In genomic region chr14:54001189-54001878, GRCh38 we compare ENCODE assay signal across 18 cellular contexts. TPM values are rescaled to one million over a fixed set of nuclear protein-coding genes. Genes with fewer than 3 reads are reported as not detected.
DNase-seq lines count a peak whose midpoint lies in the region; ATAC-seq and TF ChIP-seq lines count a peak whose summit lies in the region.
"Had no signal": no experiment of that assay in that cellular context is flagged by ENCODE, and none has a peak within 500 bp of the region (broad histone marks: within the 10 kb centered on the region; RNA-seq: fewer than 3 reads in every experiment).

No MANE protein-coding gene starts in this region.

- peaks cover 3% of the 10 kb centered on the region; the same call in 1 of the 3 replicates for H3K36me3 Mint-ChIP-seq in GM23338 (ENCODE audit: low read depth)
- peaks cover 6% of the 10 kb centered on the region for H3K36me3 Mint-ChIP-seq in glutamatergic neuron (ENCODE audit: unreplicated experiment)
- H3K36me3 Mint-ChIP-seq: stimulated activated effector memory CD8-positive, alpha-beta T cell treated with anti-CD3 and anti-CD28 coated beads, Interleukin-12 subunit alpha, Interleukin-12 subunit beta, amount 100 ng/mL, for 72 hours had no signal

- H3K4me1 ChIP-seq in BE2C (no peaks in the 10 kb centered on the region), GM23338 (ENCODE audit: insufficient read depth) (peaks cover 6% of the 10 kb centered on the region; the same call in 1 of the 2 replicates)
- H3K4me1 ChIP-seq: heart right ventricle had no signal

- H3K4me1 Mint-ChIP-seq in GM23338 (peaks cover 11% of the 10 kb centered on the region), glutamatergic neuron (ENCODE audit: low read depth, unreplicated experiment) (peaks cover 23% of the 10 kb centered on the region)
- H3K4me1 Mint-ChIP-seq: stimulated activated effector memory CD8-positive, alpha-beta T cell treated with anti-CD3 and anti-CD28 coated beads, Interleukin-12 subunit alpha, Interleukin-12 subunit beta, amount 100 ng/mL, for 72 hours had no signal

- H3K27me3 ChIP-seq in BE2C (no peaks in the 10 kb centered on the region), GM23338 (ENCODE audit: insufficient read depth) (no peaks in the 10 kb centered on the region)
- H3K27me3 ChIP-seq: heart right ventricle had no signal

- ATAC-seq in GM23338 (peak; percentile 81), GM19324 (IDR thresholded peaks at IDR 0.05; ENCODE audit: low FRiP score, unreplicated experiment) (no peak), Right ventricle myocardium superior (ENCODE audit: poor library complexity) (no peak)
- ATAC-seq: left colon; stimulated activated effector memory CD8-positive, alpha-beta T cell treated with anti-CD3 and anti-CD28 coated beads, Interleukin-12 subunit alpha, Interleukin-12 subunit beta, amount 100 ng/mL, for 72 hours had no signal

- no peak overlapping the region for H3K27ac Mint-ChIP-seq in GM23338
- H3K27ac Mint-ChIP-seq in glutamatergic neuron (ENCODE audit: unreplicated experiment) = no peak overlapping the region
- H3K27ac Mint-ChIP-seq: stimulated activated effector memory CD8-positive, alpha-beta T cell treated with anti-CD3 and anti-CD28 coated beads, Interleukin-12 subunit alpha, Interleukin-12 subunit beta, amount 100 ng/mL, for 72 hours had no signal

- intact Hi-C loops in Right ventricle myocardium superior (cut with DNase I) = no loop called here

- H3K27me3 Mint-ChIP-seq in GM23338 (ENCODE audit: insufficient read depth, low read depth, poor library complexity) = no peaks in the 10 kb centered on the region
- peaks cover 3% of the 10 kb centered on the region for H3K27me3 Mint-ChIP-seq in glutamatergic neuron (ENCODE audit: unreplicated experiment)

- H3K4me3 ChIP-seq in BE2C (ENCODE audit: low read depth, low read length) (no peak overlapping the region), GM23338 (no peak overlapping the region)
- H3K4me3 ChIP-seq: heart right ventricle had no signal

- TF ChIP-seq CTCF in BE2C (IDR thresholded peaks at IDR 0.05; ENCODE audit: low read depth, low read length) (peak; percentile 25), GM23338 (conservative IDR thresholded peaks at IDR 0.05; ENCODE audit: low read depth in 2 of 2) (peak; percentile 63 to 73), glutamatergic neuron (IDR thresholded peaks at IDR 0.05; ENCODE audit: partially characterized antibody, unreplicated experiment) (no peak)

- H3K79me2 ChIP-seq in GM23338 (replicated peaks; ENCODE audit: insufficient read depth) = no peaks in the 10 kb centered on the region

- H3K9me3 Mint-ChIP-seq in GM23338 (peaks cover 4% of the 10 kb centered on the region; the same call in 2 of the 3 replicates), glutamatergic neuron (ENCODE audit: unreplicated experiment) (peaks cover 12% of the 10 kb centered on the region)
- H3K9me3 Mint-ChIP-seq: stimulated activated effector memory CD8-positive, alpha-beta T cell treated with anti-CD3 and anti-CD28 coated beads, Interleukin-12 subunit alpha, Interleukin-12 subunit beta, amount 100 ng/mL, for 72 hours had no signal

- no peaks in the 10 kb centered on the region for H3K9me2 ChIP-seq in GM23338 (ENCODE audit: insufficient read depth)

- no peaks in the 10 kb centered on the region; the same call in 1 of the 2 replicates for H4K20me1 ChIP-seq in GM23338 (replicated peaks; ENCODE audit: insufficient read depth)

- no peaks in the 10 kb centered on the region for H3F3A ChIP-seq in GM23338 (replicated peaks; ENCODE audit: low read depth)

- H3K27ac ChIP-seq in GM23338 (ENCODE audit: low read depth) = no peak overlapping the region
- H3K27ac ChIP-seq: epithelial cell of prostate, heart right ventricle had no signal

- H3K9me3 ChIP-seq in BE2C = no peaks in the 10 kb centered on the region
- H3K9me3 ChIP-seq: heart right ventricle had no signal

- H3K4me2 ChIP-seq in GM23338 = no peak overlapping the region

- DNase-seq in BE2C (no peak), GM23338 (ENCODE audit: low spot score) (peak; percentile 55), RPMI7951 (ENCODE audit: low read depth) (peak; percentile 18), glutamatergic neuron (peak; percentile 22), pons (ENCODE audit: low spot score) (no peak), NCI-H748 (lab: John Stamatoyannopoulos, UW; ENCODE audit: unreplicated experiment) (no peak), Right ventricle myocardium superior (no peak)
- DNase-seq: AML-193; central memory CD4-positive, alpha-beta T cell; DND-41; heart right ventricle; left colon; NCI-H1417 treated with DMSO at 0.1 percent for 48 hours; NCI-H510A treated with DMSO at 0.1 percent for 48 hours; stimulated activated CD4-positive, alpha-beta T cell treated with anti-CD3 and anti-CD28 coated beads, Interleukin-4, amount 100 ng/mL, for 1 hour had no signal

- H3K36me3 ChIP-seq in BE2C (no peaks in the 10 kb centered on the region), GM23338 (ENCODE audit: insufficient read depth) (no peaks in the 10 kb centered on the region)
- H3K36me3 ChIP-seq: heart right ventricle had no signal

- no peak overlapping the region for H2AFZ ChIP-seq in GM23338

- H3K4me3 Mint-ChIP-seq in GM23338 (no peak overlapping the region), glutamatergic neuron (ENCODE audit: unreplicated experiment) (no peak overlapping the region)
- H3K4me3 Mint-ChIP-seq: stimulated activated effector memory CD8-positive, alpha-beta T cell treated with anti-CD3 and anti-CD28 coated beads, Interleukin-12 subunit alpha, Interleukin-12 subunit beta, amount 100 ng/mL, for 72 hours had no signal

TF ChIP-seq in GM23338, 12 proteins besides CTCF, POLR2A, EP300 and RAD21:
- TF ChIP-seq ZNF462 (CRISPR knock-in tag; IDR thresholded peaks at IDR 0.05) (no peak), JUNB (IDR thresholded peaks at IDR 0.05; ENCODE audit: unreplicated experiment) (no peak)

RNA-seq across cellular contexts. Expression of gene BMP4, which starts 44.7 kb away (rescaled TPM):
- 0.51 TPM for polyA plus RNA-seq in BE2C (2012; ENCODE audit: insufficient read depth, insufficient read length, low read depth)
- 3.9 and 5.0 TPM in 2 replicates for total RNA-seq in GM23338 (2014; rRNA removed; shearing (Covaris generic))
- 2.5 and 3.0 TPM in 2 replicates for polyA plus RNA-seq in GM23338 (2016; fragmentation: Nextera tagmentation; extraction: Ambion mirVana)
- 76.8 and 77.1 TPM in 2 replicates for total RNA-seq in RPMI7951 (2014; rRNA removed; shearing (Covaris generic))
- total RNA-seq in glutamatergic neuron (ENCODE audit: unreplicated experiment) = 3.7 TPM
- 8.8 TPM for total RNA-seq in Right ventricle myocardium superior

Comparison
In these comparisons a context has a peak if more than half of its experiments do, and no peak if none do; other contexts are left out.
1. DNase-seq: peak in GM23338 (single experiment), RPMI7951 (single experiment) and glutamatergic neuron (single experiment); none in BE2C (single experiment), pons (single experiment), NCI-H748 (single experiment) and Right ventricle myocardium superior (single experiment).